11 cellular contexts compared by ENCODE assay signal in the genomic region with DNA sequence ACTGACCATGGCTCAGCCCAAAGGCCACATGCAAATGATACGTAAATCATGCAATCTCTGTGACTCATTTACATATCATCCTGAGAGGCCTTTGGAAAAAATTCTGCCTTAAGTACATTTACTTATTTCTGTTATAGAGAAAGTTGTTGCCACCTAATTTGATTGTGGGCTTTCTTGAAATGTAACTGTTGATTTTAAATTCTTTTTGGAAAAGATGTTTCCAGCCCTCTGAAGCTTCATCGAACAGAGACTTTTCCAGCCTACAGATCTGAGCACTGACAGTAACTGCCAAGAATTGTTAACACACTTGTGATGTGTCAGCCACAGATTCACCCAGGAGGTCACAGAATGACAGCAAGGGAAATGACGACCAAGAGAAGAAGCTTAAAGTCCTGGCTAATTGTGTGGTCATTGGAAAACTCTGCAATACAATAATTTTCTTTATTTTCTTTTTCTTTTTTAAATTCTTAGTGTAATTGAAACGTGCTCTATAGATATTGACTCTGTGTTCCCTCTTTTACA.
A peak's percentile ranks its signal among the peaks of the same experiment; 100 is the strongest.
DNase-seq lines count a peak whose midpoint lies in the region; ATAC-seq and TF ChIP-seq lines count a peak whose summit lies in the region.
"Had no signal": no experiment of that assay in that cellular context is flagged by ENCODE, and none has a peak within 500 bp of the region (broad histone marks: within the 10 kb centered on the region; RNA-seq: fewer than 3 reads in every experiment).

No MANE protein-coding gene starts in this region.

- no peak overlapping the region for H3K14ac ChIP-seq in mesenchymal stem cell (ENCODE audit: low read length in 2 of 2)

- H3K27me3 ChIP-seq in mesenchymal stem cell (ENCODE audit: control insufficient read depth in 1 of 2, insufficient read depth in 1 of 2, low read length in 2 of 2) = peaks cover 0 to 4% of the 10 kb centered on the region in 2 experiments
- H3K27me3 ChIP-seq: BLaER1 had no signal

- no peak overlapping the region for H2BK15ac ChIP-seq in mesenchymal stem cell (ENCODE audit: low read depth, poor library complexity, severe bottlenecking)

- H4K8ac ChIP-seq in mesenchymal stem cell (ENCODE audit: low read length) = no peak overlapping the region

- no peak overlapping the region for H2AK5ac ChIP-seq in mesenchymal stem cell (ENCODE audit: low read length, severe bottlenecking)

- no peak overlapping the region for H3K23ac ChIP-seq in mesenchymal stem cell (ENCODE audit: low read length in 2 of 2)

- H3K4me1 ChIP-seq in mesenchymal stem cell (ENCODE audit: control insufficient read depth, insufficient read depth, low read depth, low read length) = no peaks in the 10 kb centered on the region
- H3K4me1 ChIP-seq: BLaER1 had no signal

- H2BK12ac ChIP-seq in mesenchymal stem cell (ENCODE audit: low read length in 2 of 2) = no peak overlapping the region

- no peak overlapping the region for H3K4me2 ChIP-seq in mesenchymal stem cell (ENCODE audit: low read length, poor library complexity, severe bottlenecking)
- H3K4me2 ChIP-seq: BLaER1 had no signal

- H3K18ac ChIP-seq in mesenchymal stem cell (ENCODE audit: low read depth in 1 of 2, low read length in 2 of 2) = no peak overlapping the region

- H2AFZ ChIP-seq in mesenchymal stem cell (ENCODE audit: low read depth, low read length) = no peak overlapping the region

- no peak overlapping the region for H3K27ac ChIP-seq in mesenchymal stem cell (ENCODE audit: low read length, poor library complexity, severe bottlenecking)
- H3K27ac ChIP-seq: 22Rv1, BLaER1 had no signal

- no peak overlapping the region for H3K4me3 ChIP-seq in cardiac fibroblast (replicated peaks in 1 of 2; ENCODE audit: low read depth in 2 of 2, low read length in 2 of 2)
- no peak overlapping the region for H3K4me3 ChIP-seq in mesenchymal stem cell (ENCODE audit: insufficient read depth in 1 of 2, low read depth in 1 of 2, low read length in 2 of 2)
- H3K4me3 ChIP-seq: BLaER1 had no signal

- H3K9ac ChIP-seq in mesenchymal stem cell (ENCODE audit: low read length) = peak overlapping the region; percentile 20
- H3K9ac ChIP-seq: BLaER1 had no signal

- no peaks in the 10 kb centered on the region for H3K36me3 ChIP-seq in mesenchymal stem cell (ENCODE audit: control insufficient read depth in 1 of 2, insufficient read depth in 2 of 2, low read depth in 1 of 2, low read length in 2 of 2)
- H3K36me3 ChIP-seq: BLaER1 had no signal

- DNase-seq in NCI-H526 (lab: John Stamatoyannopoulos, UW) (peak; percentile 15 to 57), NCI-H526 treated with DMSO at 0.1 percent for 48 hours (lab: John Stamatoyannopoulos, UW) (no peak), cardiac fibroblast (ENCODE audit: low read depth in 2 of 2) (peak; percentile 5 to 44), mesenchymal stem cell (no peak), stromal cell of bone marrow (ENCODE audit: low read depth) (peak; percentile 30), activated gamma-delta T cell (lab: John Stamatoyannopoulos, UW) (no peak)
- DNase-seq in stimulated activated CD4-positive, alpha-beta T cell treated with anti-CD3 and anti-CD28 coated beads, Interleukin-1b, Interleukin-23, amount 100 ng/mL, for 48 hours = no peak

- H4K91ac ChIP-seq in mesenchymal stem cell (ENCODE audit: low read length) = no peak overlapping the region

- H3K79me1 ChIP-seq in mesenchymal stem cell (replicated peaks; ENCODE audit: low read length, poor library complexity, severe bottlenecking) = no peaks in the 10 kb centered on the region

- no peak overlapping the region for H3K4ac ChIP-seq in mesenchymal stem cell (ENCODE audit: low read depth in 1 of 2, low read length in 2 of 2)

- H3K9me3 ChIP-seq in mesenchymal stem cell (ENCODE audit: control insufficient read depth, low read length) = no peaks in the 10 kb centered on the region
- H3K9me3 ChIP-seq: BLaER1 had no signal

- TF ChIP-seq CTCF in cardiac fibroblast (IDR thresholded peaks at IDR 0.05; ENCODE audit: low read depth, low read length) = no peak

- no peak overlapping the region for H2BK120ac ChIP-seq in mesenchymal stem cell (ENCODE audit: low read depth, low read length)

- no peak overlapping the region for H2BK5ac ChIP-seq in mesenchymal stem cell (ENCODE audit: low read depth, low read length, poor library complexity, severe bottlenecking)

- ATAC-seq in GM18519 (IDR thresholded peaks at IDR 0.05; ENCODE audit: low FRiP score, unreplicated experiment) = no peak
- ATAC-seq: CD8-positive, alpha-beta T cell had no signal

- 32% methylated on average over 2 of the region's 4 CpGs for WGBS in mesenchymal stem cell

Comparison
In these comparisons a context has a peak if more than half of its experiments do, and no peak if none do; other contexts are left out.
1. DNase-seq: peak in NCI-H526 (2 of 2), cardiac fibroblast (2 of 2) and stromal cell of bone marrow (single experiment); none in NCI-H526 treated with DMSO at 0.1 percent for 48 hours (single experiment), mesenchymal stem cell (single experiment), stimulated activated CD4-positive, alpha-beta T cell treated with anti-CD3 and anti-CD28 coated beads, Interleukin-1b, Interleukin-23, amount 100 ng/mL, for 48 hours (single experiment) and activated gamma-delta T cell (single experiment).